Comparison of ENCODE assay signal across 1 cellular context in the genomic region with DNA sequence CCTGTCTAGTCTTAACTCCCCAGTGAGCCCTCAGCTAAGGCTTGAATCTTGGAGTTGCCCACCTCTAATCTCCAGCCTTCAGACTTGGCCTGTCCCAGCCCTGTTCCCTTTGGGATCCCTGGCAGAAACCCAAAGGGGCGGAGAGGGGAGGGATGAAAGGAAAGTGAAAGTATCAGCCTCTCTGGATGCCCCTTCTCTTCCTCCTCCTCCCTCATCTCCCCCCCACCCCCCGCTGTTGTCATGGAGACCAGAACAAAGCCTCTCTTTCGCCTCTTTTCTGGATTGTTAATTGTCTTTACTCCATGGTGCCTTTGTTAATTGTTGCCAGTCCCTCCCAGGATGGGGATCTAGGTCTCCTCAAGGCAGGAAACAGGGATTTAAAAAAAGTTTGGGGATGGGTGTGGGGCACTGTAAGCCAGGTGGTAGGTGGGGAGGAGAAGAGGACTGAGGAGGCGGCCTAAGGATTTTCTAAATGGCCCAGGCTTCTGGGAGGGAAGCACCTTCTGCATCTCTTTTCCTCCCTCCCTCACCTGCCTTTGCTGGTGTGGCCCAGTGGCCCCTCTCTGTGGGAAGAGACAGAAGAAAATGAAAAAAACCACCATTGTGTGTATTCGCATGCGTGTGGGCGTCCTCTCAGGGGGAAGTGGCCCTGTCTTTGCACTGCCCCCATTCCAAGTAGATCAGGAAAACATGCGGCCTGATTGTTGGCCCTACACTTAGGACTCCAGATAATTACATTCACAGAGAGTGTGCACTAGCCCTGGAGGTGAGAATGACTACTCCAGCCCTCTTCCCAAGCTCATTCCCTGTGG.
TF ChIP-seq lines count a peak whose summit lies in the region.

No MANE protein-coding gene starts in this region.

TF ChIP-seq in HEK293, 187 proteins besides CTCF, POLR2A, EP300 and RAD21 (continued from another document):
- TF ChIP-seq, protein P1, sequence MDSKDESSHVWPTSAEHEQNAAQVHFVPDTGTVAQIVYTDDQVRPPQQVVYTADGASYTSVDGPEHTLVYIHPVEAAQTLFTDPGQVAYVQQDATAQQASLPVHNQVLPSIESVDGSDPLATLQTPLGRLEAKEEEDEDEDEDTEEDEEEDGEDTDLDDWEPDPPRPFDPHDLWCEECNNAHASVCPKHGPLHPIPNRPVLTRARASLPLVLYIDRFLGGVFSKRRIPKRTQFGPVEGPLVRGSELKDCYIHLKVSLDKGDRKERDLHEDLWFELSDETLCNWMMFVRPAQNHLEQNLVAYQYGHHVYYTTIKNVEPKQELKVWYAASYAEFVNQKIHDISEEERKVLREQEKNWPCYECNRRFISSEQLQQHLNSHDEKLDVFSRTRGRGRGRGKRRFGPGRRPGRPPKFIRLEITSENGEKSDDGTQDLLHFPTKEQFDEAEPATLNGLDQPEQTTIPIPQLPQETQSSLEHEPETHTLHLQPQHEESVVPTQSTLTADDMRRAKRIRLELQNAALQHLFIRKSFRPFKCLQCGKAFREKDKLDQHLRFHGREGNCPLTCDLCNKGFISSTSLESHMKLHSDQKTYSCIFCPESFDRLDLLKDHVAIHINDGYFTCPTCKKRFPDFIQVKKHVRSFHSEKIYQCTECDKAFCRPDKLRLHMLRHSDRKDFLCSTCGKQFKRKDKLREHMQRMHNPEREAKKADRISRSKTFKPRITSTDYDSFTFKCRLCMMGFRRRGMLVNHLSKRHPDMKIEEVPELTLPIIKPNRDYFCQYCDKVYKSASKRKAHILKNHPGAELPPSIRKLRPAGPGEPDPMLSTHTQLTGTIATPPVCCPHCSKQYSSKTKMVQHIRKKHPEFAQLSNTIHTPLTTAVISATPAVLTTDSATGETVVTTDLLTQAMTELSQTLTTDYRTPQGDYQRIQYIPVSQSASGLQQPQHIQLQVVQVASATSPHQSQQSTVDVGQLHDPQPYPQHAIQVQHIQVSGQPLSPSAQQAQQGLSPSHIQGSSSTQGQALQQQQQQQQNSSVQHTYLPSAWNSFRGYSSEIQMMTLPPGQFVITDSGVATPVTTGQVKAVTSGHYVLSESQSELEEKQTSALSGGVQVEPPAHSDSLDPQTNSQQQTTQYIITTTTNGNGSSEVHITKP (tag by site-specific recombination; IDR thresholded peaks at IDR 0.05) = peak; percentile 58
- TF ChIP-seq, protein P2, sequence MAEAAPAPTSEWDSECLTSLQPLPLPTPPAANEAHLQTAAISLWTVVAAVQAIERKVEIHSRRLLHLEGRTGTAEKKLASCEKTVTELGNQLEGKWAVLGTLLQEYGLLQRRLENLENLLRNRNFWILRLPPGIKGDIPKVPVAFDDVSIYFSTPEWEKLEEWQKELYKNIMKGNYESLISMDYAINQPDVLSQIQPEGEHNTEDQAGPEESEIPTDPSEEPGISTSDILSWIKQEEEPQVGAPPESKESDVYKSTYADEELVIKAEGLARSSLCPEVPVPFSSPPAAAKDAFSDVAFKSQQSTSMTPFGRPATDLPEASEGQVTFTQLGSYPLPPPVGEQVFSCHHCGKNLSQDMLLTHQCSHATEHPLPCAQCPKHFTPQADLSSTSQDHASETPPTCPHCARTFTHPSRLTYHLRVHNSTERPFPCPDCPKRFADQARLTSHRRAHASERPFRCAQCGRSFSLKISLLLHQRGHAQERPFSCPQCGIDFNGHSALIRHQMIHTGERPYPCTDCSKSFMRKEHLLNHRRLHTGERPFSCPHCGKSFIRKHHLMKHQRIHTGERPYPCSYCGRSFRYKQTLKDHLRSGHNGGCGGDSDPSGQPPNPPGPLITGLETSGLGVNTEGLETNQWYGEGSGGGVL (tag by site-specific recombination; IDR thresholded peaks at IDR 0.05) = peak; percentile 71
- TF ChIP-seq ZNF571 (tag by site-specific recombination; IDR thresholded peaks at IDR 0.05) (no peak), KLF9 (tag by site-specific recombination; IDR thresholded peaks at IDR 0.05; ENCODE audit: low read depth) (no peak), ZNF341 (tag by site-specific recombination; IDR thresholded peaks at IDR 0.05; ENCODE audit: low read depth) (peak; percentile 54; the same call in 1 of the 2 replicates), ZFHX2 (tag by site-specific recombination; conservative IDR thresholded peaks at IDR 0.05) (peak; percentile 64), ZNF473 (tag by site-specific recombination; IDR thresholded peaks at IDR 0.05) (no peak), ZNF266 (tag by site-specific recombination; IDR thresholded peaks at IDR 0.05; ENCODE audit: low read depth) (no peak), ZNF596 (tag by site-specific recombination; IDR thresholded peaks at IDR 0.05) (no peak)
TF ChIP-seq in HEK293: peak in this region for 6.
